Comparison of ENCODE assay signal across 15 cellular contexts in genomic region chr3:81788044-81788443, GRCh38.
"Had no signal": no experiment of that assay in that cellular context is flagged by ENCODE, and none has a peak within 500 bp of the region (broad histone marks: within the 10 kb centered on the region; RNA-seq: fewer than 3 reads in every experiment).

No MANE protein-coding gene starts in this region.

- H3K27ac Mint-ChIP-seq: activated CD8-positive, alpha-beta T cell treated with anti-CD3 and anti-CD28 coated beads for 36 hours; nephron; WTC11 had no signal

- ATAC-seq: activated CD8-positive, alpha-beta T cell treated with anti-CD3 and anti-CD28 coated beads for 36 hours; activated T-cell treated with anti-CD3 and anti-CD28 coated beads, Interleukin-2, amount 50 U/mL, for 4 hours; stimulated activated naive CD8-positive, alpha-beta T cell treated with anti-CD3 and anti-CD28 coated beads, Interleukin-15, Interleukin-2, amounts not matched to agents 100 U/mL and 50 U/mL, for 24 hours; WTC11 had no signal

- H3K9me3 Mint-ChIP-seq: activated T-cell treated with anti-CD3 and anti-CD28 coated beads, Interleukin-2, amount 50 U/mL, for 4 hours; nephron had no signal

- DNase-seq: activated CD4-positive, alpha-beta T cell treated with anti-CD3 and anti-CD28 coated beads for 48 hours; activated CD8-positive, alpha-beta T cell treated with anti-CD3 and anti-CD28 coated beads for 36 hours; activated effector memory CD4-positive, alpha-beta T cell treated with Interleukin-2 at 50 U/mL for 16 hours; activated naive CD4-positive, alpha-beta T cell treated with anti-CD3 and anti-CD28 coated beads, Interleukin-2, amount 50 U/mL, for 16 hours; activated T-cell treated with anti-CD3 and anti-CD28 coated beads, Interleukin-2, amount 50 U/mL, for 4 hours; adrenal gland; hypothalamus; occipital lobe; right cardiac atrium; stimulated activated naive CD8-positive, alpha-beta T cell treated with anti-CD3 and anti-CD28 coated beads, Interleukin-15, Interleukin-2, amounts not matched to agents 100 U/mL and 50 U/mL, for 24 hours; transverse colon had no signal

- H3K36me3 Mint-ChIP-seq: WTC11 had no signal

- FAIRE-seq: colon, TTC549 had no signal

- H3K4me3 Mint-ChIP-seq: activated CD8-positive, alpha-beta T cell treated with anti-CD3 and anti-CD28 coated beads for 36 hours; activated T-cell treated with anti-CD3 and anti-CD28 coated beads, Interleukin-2, amount 50 U/mL, for 4 hours; nephron; WTC11 had no signal
